ENCODE assay signal across 1 cellular context in the genomic region with DNA sequence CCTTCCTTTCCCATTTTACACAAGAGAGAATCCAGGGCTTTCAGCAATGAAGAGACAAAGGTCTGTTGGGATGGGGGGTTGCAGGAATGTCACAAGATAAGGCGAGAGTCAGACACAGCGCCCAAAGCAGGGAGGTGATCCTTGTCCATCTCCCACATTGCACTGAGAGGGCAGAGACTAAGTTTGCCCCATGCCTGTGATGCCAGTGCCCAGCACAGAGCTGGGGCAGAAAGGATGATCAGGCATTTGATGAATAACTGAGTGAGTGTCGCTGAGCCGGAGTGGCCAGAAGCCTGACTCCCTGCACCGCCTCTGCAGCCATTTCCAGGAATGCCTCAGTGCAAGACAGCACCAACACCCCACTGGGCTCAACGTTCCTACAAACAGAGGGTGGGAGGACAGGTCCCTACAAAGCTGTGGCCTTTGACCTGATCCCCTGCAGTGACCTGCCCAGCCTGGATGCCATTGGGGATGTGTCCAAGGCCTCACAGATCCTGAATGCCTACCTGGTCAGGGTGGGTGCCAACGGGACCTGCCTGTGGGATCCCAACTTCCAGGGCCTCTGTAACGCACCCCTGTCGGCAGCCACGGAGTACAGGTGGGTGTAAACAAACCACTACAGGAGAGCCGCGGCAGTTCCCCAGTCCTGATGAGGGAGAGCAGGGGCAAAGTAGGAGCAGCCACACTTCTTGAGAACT.
A peak's percentile ranks its signal among the peaks of the same experiment; 100 is the strongest.
TF ChIP-seq lines count a peak whose summit lies in the region.

No MANE protein-coding gene starts in this region.

TF ChIP-seq in HepG2, 621 proteins besides CTCF, POLR2A, EP300 and RAD21 (continued from another document and continues in another):
- TF ChIP-seq, protein P1, sequence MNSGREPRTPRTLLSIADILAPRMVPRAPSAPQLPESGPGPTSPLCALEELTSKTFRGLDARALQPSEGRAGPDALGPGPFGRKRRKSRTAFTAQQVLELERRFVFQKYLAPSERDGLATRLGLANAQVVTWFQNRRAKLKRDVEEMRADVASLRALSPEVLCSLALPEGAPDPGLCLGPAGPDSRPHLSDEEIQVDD (CRISPR knock-in tag; IDR thresholded peaks at IDR 0.05; ENCODE audit: borderline replicate concordance) = peak; percentile 61; the same call in 1 of the 2 replicates
- TF ChIP-seq DR1 (CRISPR knock-in tag; IDR thresholded peaks at IDR 0.05) (no peak), ZBTB34 (CRISPR knock-in tag; IDR thresholded peaks at IDR 0.05) (0 out of 2 replicates have a peak, but pooled peaks have one; percentile 52), HINFP (CRISPR knock-in tag; IDR thresholded peaks at IDR 0.05; ENCODE audit: low read depth) (no peak), MAFG (CRISPR knock-in tag; IDR thresholded peaks at IDR 0.05) (no peak), THAP7 (CRISPR knock-in tag; IDR thresholded peaks at IDR 0.05) (no peak), AFF4 (CRISPR knock-in tag; IDR thresholded peaks at IDR 0.05) (no peak), ZNF773 (CRISPR knock-in tag; IDR thresholded peaks at IDR 0.05; ENCODE audit: borderline replicate concordance) (no peak), FOXM1 (CRISPR knock-in tag; IDR thresholded peaks at IDR 0.05) (no peak), ZNF430 (CRISPR knock-in tag; IDR thresholded peaks at IDR 0.05) (no peak), ZNF264 (CRISPR knock-in tag; IDR thresholded peaks at IDR 0.05) (no peak), ESRRA (CRISPR knock-in tag; IDR thresholded peaks at IDR 0.05; ENCODE audit: low read depth) (0 out of 2 replicates have a peak, but pooled peaks have one; percentile 46), PITX1 (CRISPR knock-in tag; IDR thresholded peaks at IDR 0.05) (peak; percentile 18; the same call in 1 of the 2 replicates), ZNF775 (CRISPR knock-in tag; IDR thresholded peaks at IDR 0.05; ENCODE audit: borderline replicate concordance) (no peak), NCOA5 (CRISPR knock-in tag; IDR thresholded peaks at IDR 0.05) (no peak), SATB2 (CRISPR knock-in tag; IDR thresholded peaks at IDR 0.05) (no peak), ZNF589 (CRISPR knock-in tag; conservative IDR thresholded peaks at IDR 0.05) (peak; percentile 56; the same call in 1 of the 2 replicates), ZNF17 (CRISPR knock-in tag; IDR thresholded peaks at IDR 0.05) (no peak), ZNF3 (CRISPR knock-in tag; IDR thresholded peaks at IDR 0.05) (no peak), ZBTB4 (CRISPR knock-in tag; IDR thresholded peaks at IDR 0.05; ENCODE audit: borderline replicate concordance) (no peak), SKIL (CRISPR knock-in tag; IDR thresholded peaks at IDR 0.05; ENCODE audit: borderline replicate concordance) (0 out of 2 replicates have a peak, but pooled peaks have one; percentile 40), STAG1 (CRISPR knock-in tag; IDR thresholded peaks at IDR 0.05) (no peak), ZNF878 (CRISPR knock-in tag; IDR thresholded peaks at IDR 0.05) (no peak), KDM1A (CRISPR knock-in tag; IDR thresholded peaks at IDR 0.05) (no peak), PHF8 (CRISPR knock-in tag; IDR thresholded peaks at IDR 0.05) (0 out of 2 replicates have a peak, but pooled peaks have one; percentile 3), RNF2 (conservative IDR thresholded peaks at IDR 0.05; ENCODE audit: low read depth) (no peak), ZNF44 (CRISPR knock-in tag; IDR thresholded peaks at IDR 0.05) (no peak), ZNF777 (CRISPR knock-in tag; IDR thresholded peaks at IDR 0.05) (no peak), ZNF800 (CRISPR knock-in tag; IDR thresholded peaks at IDR 0.05) (no peak), MBNL3 (CRISPR knock-in tag; conservative IDR thresholded peaks at IDR 0.05) (no peak), RNF219 (CRISPR knock-in tag; IDR thresholded peaks at IDR 0.05) (no peak), ZFP82 (CRISPR knock-in tag; IDR thresholded peaks at IDR 0.05; ENCODE audit: borderline replicate concordance) (no peak), ZNF460 (CRISPR knock-in tag; IDR thresholded peaks at IDR 0.05; ENCODE audit: borderline replicate concordance) (no peak), ZNF24 (IDR thresholded peaks at IDR 0.05) (no peak), ZNF557 (CRISPR knock-in tag; IDR thresholded peaks at IDR 0.05) (no peak), FOXA3 (CRISPR knock-in tag; IDR thresholded peaks at IDR 0.05) (peak; percentile 9; the same call in 1 of the 2 replicates)
- TF ChIP-seq, protein P2, sequence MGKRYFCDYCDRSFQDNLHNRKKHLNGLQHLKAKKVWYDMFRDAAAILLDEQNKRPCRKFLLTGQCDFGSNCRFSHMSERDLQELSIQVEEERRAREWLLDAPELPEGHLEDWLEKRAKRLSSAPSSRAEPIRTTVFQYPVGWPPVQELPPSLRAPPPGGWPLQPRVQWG (CRISPR knock-in tag; IDR thresholded peaks at IDR 0.05; ENCODE audit: borderline replicate concordance, low read depth) = no peak
- TF ChIP-seq, protein P3, sequence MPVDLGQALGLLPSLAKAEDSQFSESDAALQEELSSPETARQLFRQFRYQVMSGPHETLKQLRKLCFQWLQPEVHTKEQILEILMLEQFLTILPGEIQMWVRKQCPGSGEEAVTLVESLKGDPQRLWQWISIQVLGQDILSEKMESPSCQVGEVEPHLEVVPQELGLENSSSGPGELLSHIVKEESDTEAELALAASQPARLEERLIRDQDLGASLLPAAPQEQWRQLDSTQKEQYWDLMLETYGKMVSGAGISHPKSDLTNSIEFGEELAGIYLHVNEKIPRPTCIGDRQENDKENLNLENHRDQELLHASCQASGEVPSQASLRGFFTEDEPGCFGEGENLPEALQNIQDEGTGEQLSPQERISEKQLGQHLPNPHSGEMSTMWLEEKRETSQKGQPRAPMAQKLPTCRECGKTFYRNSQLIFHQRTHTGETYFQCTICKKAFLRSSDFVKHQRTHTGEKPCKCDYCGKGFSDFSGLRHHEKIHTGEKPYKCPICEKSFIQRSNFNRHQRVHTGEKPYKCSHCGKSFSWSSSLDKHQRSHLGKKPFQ (CRISPR knock-in tag; IDR thresholded peaks at IDR 0.05; ENCODE audit: insufficient replicate concordance) = no peak
